30 cellular contexts compared by ENCODE assay signal in genomic region chr11:11366793-11367192, GRCh38. TPM values are rescaled to one million over a fixed set of nuclear protein-coding genes. Genes with fewer than 3 reads are reported as not detected.
A peak's percentile ranks its signal among the peaks of the same experiment; 100 is the strongest.
DNase-seq lines count a peak whose midpoint lies in the region; TF ChIP-seq lines count a peak whose summit lies in the region.
"Had no signal": no experiment of that assay in that cellular context is flagged by ENCODE, and none has a peak within 500 bp of the region (broad histone marks: within the 10 kb centered on the region; RNA-seq: fewer than 3 reads in every experiment).

No MANE protein-coding gene starts in this region.

- H3K36me3 Mint-ChIP-seq in MCF 10A (ENCODE audit: insufficient read depth, unreplicated experiment) (peaks cover 14% of the 10 kb centered on the region), type B pancreatic cell (no peaks in the 10 kb centered on the region)
- H3K36me3 Mint-ChIP-seq: CD14-positive monocyte; immature natural killer cell; stimulated activated effector memory CD8-positive, alpha-beta T cell treated with anti-CD3 and anti-CD28 coated beads, Interleukin-12 subunit alpha, Interleukin-12 subunit beta, amount 100 ng/mL, for 72 hours had no signal

- H3K9me3 Mint-ChIP-seq in MCF 10A (ENCODE audit: unreplicated experiment) (peaks cover 12% of the 10 kb centered on the region), type B pancreatic cell (no peaks in the 10 kb centered on the region)

- in situ Hi-C loops in mammary epithelial cell (cut with MboI; ENCODE audit: low sequenced_read_pairs in 2 of 2), result no loop called here

- H3K9ac ChIP-seq in mammary epithelial cell (ENCODE audit: insufficient read depth, low read length) (no peak overlapping the region), adipocyte (ENCODE audit: low read length) (no peak overlapping the region), mesendoderm (ENCODE audit: low read length) (no peak overlapping the region)

- H3K27me3 Mint-ChIP-seq in MCF 10A (ENCODE audit: insufficient read depth, unreplicated experiment) (no peaks in the 10 kb centered on the region), type B pancreatic cell (no peaks in the 10 kb centered on the region)

- H3K4ac ChIP-seq in mesendoderm (ENCODE audit: low read depth, low read length), result no peak overlapping the region

- H3K36me3 ChIP-seq in mammary epithelial cell (ENCODE audit: insufficient read depth, low read length) (peaks cover 7% of the 10 kb centered on the region), adipocyte (ENCODE audit: control insufficient read depth, insufficient read depth, low read length, severe bottlenecking) (no peaks in the 10 kb centered on the region), mesendoderm (ENCODE audit: control insufficient read depth, insufficient read depth, low read length) (no peaks in the 10 kb centered on the region)
- H3K36me3 ChIP-seq: esophagus squamous epithelium, pancreas, Peyer's patch had no signal

- no peak for TF ChIP-seq CTCF in MCF 10A (IDR thresholded peaks at IDR 0.05; ENCODE audit: unreplicated experiment)
- TF ChIP-seq CTCF in mammary epithelial cell (conservative IDR thresholded peaks at IDR 0.05 in 1 of 2, IDR thresholded peaks at IDR 0.05 in 1 of 2; ENCODE audit: extremely low read depth in 1 of 2, insufficient read depth in 1 of 2, low read depth in 1 of 2, low read length in 2 of 2), result no peak
- TF ChIP-seq CTCF in epithelial cell of esophagus (IDR thresholded peaks at IDR 0.05; ENCODE audit: insufficient read depth, low read depth, low read length, missing control alignments), result no peak
- TF ChIP-seq CTCF in type B pancreatic cell (conservative IDR thresholded peaks at IDR 0.05), result no peak

- dilution Hi-C loops in mammary epithelial cell (cut with HindIII; ENCODE audit: low sequenced_read_pairs), result no loop called here

- WGBS in mammary epithelial cell (ENCODE audit: low coverage, missing lambda C conversion rate), result 100% methylated on average over 1 of the region's 1 CpG
- WGBS in mesendoderm (ENCODE audit: extremely low coverage, insufficient coverage, low lambda C conversion rate), result no CpG with 5 or more reads among the region's 1 CpG

- H3K9me3 ChIP-seq in mammary epithelial cell (replicated peaks; ENCODE audit: insufficient read depth, low read length) (no peaks in the 10 kb centered on the region), adipocyte (ENCODE audit: control insufficient read depth, low read length) (peaks cover 12% of the 10 kb centered on the region)
- H3K9me3 ChIP-seq: esophagus squamous epithelium, pancreas, Peyer's patch had no signal

- no peaks in the 10 kb centered on the region for H3K79me2 ChIP-seq in mammary epithelial cell (ENCODE audit: insufficient read depth, low read length)
- H3K79me2 ChIP-seq in mesendoderm (ENCODE audit: control insufficient read depth, insufficient read depth, low read length), result no peaks in the 10 kb centered on the region

- H3K4me3 ChIP-seq in mammary epithelial cell (replicated peaks in 1 of 3; ENCODE audit: insufficient read depth in 1 of 3, low read depth in 2 of 3, low read length in 3 of 3) (no peak overlapping the region), adipocyte (ENCODE audit: low read length) (no peak overlapping the region), epithelial cell of esophagus (ENCODE audit: low read length) (no peak overlapping the region), mesendoderm (ENCODE audit: low read length) (no peak overlapping the region)
- H3K4me3 ChIP-seq: esophagus squamous epithelium, pancreas, Peyer's patch had no signal

- H3K18ac ChIP-seq in mesendoderm (ENCODE audit: low read length), result no peak overlapping the region

- H3K27ac ChIP-seq in mammary epithelial cell (ENCODE audit: insufficient read depth, low read depth, low read length) (no peak overlapping the region), mesendoderm (ENCODE audit: low read depth, low read length) (no peak overlapping the region)
- H3K27ac ChIP-seq: esophagus squamous epithelium, HL-60, pancreas, Peyer's patch had no signal

- intact Hi-C loops in MCF 10A (cut with micrococcal nuclease), result no loop called here
- intact Hi-C loops in mammary epithelial cell (cut with micrococcal nuclease), result no loop called here

- H3K27ac Mint-ChIP-seq in MCF 10A (ENCODE audit: low read depth, unreplicated experiment) (no peak overlapping the region), type B pancreatic cell (no peak overlapping the region)
- H3K27ac Mint-ChIP-seq: activated CD4-positive, alpha-beta T cell treated with anti-CD3 and anti-CD28 coated beads, Interleukin-2, amount 10 ng/mL, durations not matched to agents 7 days and 5 days; activated naive CD4-positive, alpha-beta T cell treated with anti-CD3 and anti-CD28 coated beads, Interleukin-2, amount 50 U/mL, for 72 hours; CD14-positive monocyte; endodermal cell; immature natural killer cell; stimulated activated effector memory CD8-positive, alpha-beta T cell treated with anti-CD3 and anti-CD28 coated beads, Interleukin-12 subunit alpha, Interleukin-12 subunit beta, amount 100 ng/mL, for 72 hours had no signal

- no peaks in the 10 kb centered on the region for H4K20me1 ChIP-seq in mammary epithelial cell (ENCODE audit: insufficient read depth, low read length)

- CTCF ChIA-PET in MCF 10A (lab: Yijun Ruan, JAX) (interaction anchor here (0.5 kb wide), 1 partner anchor 170 kb away, joined by 4 read pairs; no protein-coding TSS in a partner anchor), mammary epithelial cell (lab: Charles Lee; ENCODE audit: low non-redundant PET) (interaction anchor here (0.6 kb wide), 1 partner anchor 677 kb away, joined by 3 read pairs; no protein-coding TSS in a partner anchor)

- DNase-seq in MCF 10A (ENCODE audit: unreplicated experiment) (peak; percentile 17), mammary epithelial cell (no peak), adipocyte (ENCODE audit: low read depth) (peak; percentile 38), epithelial cell of esophagus (ENCODE audit: low read depth) (peak; percentile 17), NCI-H510A treated with DMSO at 0.1 percent for 48 hours (lab: John Stamatoyannopoulos, UW) (no peak), SIG-M5 (lab: John Stamatoyannopoulos, UW) (no peak), mesendoderm (no peak), type B pancreatic cell (ENCODE audit: extremely low spot score, unreplicated experiment) (no peak)
- DNase-seq: 8988T; activated CD4-positive, alpha-beta T cell treated with anti-CD3 and anti-CD28 coated beads, Interleukin-2, amount 10 ng/mL, durations not matched to agents 7 days and 5 days; activated effector memory CD4-positive, alpha-beta T cell treated with Interleukin-2 at 50 U/mL for 16 hours; activated T-cell treated with anti-CD3 and anti-CD28 coated beads, Interleukin-2, amount 50 U/mL, for 1 hour; anterior cingulate cortex; DND-41; endodermal cell; esophagus squamous epithelium; immature natural killer cell; left colon; MV-4-11; NCI-H1436; NCI-H2081 treated with DMSO at 0.1 percent for 48 hours; NCI-H2227 treated with DMSO at 0.1 percent for 48 hours; NCI-H748 treated with DMSO at 0.1 percent for 48 hours; pancreas; Peyer's patch; T1000 had no signal

- H3K4me3 Mint-ChIP-seq in MCF 10A (ENCODE audit: unreplicated experiment), result no peak overlapping the region
- H3K4me3 Mint-ChIP-seq in type B pancreatic cell, result no peak overlapping the region
- H3K4me3 Mint-ChIP-seq: activated CD4-positive, alpha-beta T cell treated with anti-CD3 and anti-CD28 coated beads, Interleukin-2, amount 10 ng/mL, durations not matched to agents 7 days and 5 days; CD14-positive monocyte; endodermal cell; immature natural killer cell; stimulated activated effector memory CD8-positive, alpha-beta T cell treated with anti-CD3 and anti-CD28 coated beads, Interleukin-12 subunit alpha, Interleukin-12 subunit beta, amount 100 ng/mL, for 72 hours had no signal

- H3K4me1 ChIP-seq in mammary epithelial cell (ENCODE audit: insufficient read depth, low read length), result no peaks in the 10 kb centered on the region
- H3K4me1 ChIP-seq in adipocyte (ENCODE audit: control insufficient read depth, insufficient read depth, low read length), result peaks cover 3% of the 10 kb centered on the region
- peaks cover 6% of the 10 kb centered on the region for H3K4me1 ChIP-seq in mesendoderm (ENCODE audit: control insufficient read depth, low read depth, low read length)
- H3K4me1 ChIP-seq: esophagus squamous epithelium, pancreas, Peyer's patch had no signal

- H3K4me1 Mint-ChIP-seq in MCF 10A (ENCODE audit: insufficient read depth, unreplicated experiment) (no peaks in the 10 kb centered on the region), type B pancreatic cell (ENCODE audit: unreplicated experiment) (no peaks in the 10 kb centered on the region)
- H3K4me1 Mint-ChIP-seq: activated CD4-positive, alpha-beta T cell treated with anti-CD3 and anti-CD28 coated beads, Interleukin-2, amount 10 ng/mL, durations not matched to agents 7 days and 5 days; immature natural killer cell; stimulated activated effector memory CD8-positive, alpha-beta T cell treated with anti-CD3 and anti-CD28 coated beads, Interleukin-12 subunit alpha, Interleukin-12 subunit beta, amount 100 ng/mL, for 72 hours had no signal

- no peak overlapping the region for H3K23ac ChIP-seq in mesendoderm (ENCODE audit: low read length)

- no TSS peak for BruUV-seq in MCF 10A (replicated peaks; lab: Mats Ljungman, UMichigan)
- BruUV-seq in mammary epithelial cell (replicated peaks; lab: Mats Ljungman, UMichigan), result no TSS peak

- H2BK15ac ChIP-seq in mesendoderm (replicated peaks; ENCODE audit: low read depth), result no peak overlapping the region

- H4K8ac ChIP-seq in mesendoderm (ENCODE audit: low read depth, low read length), result no peak overlapping the region

- no peak overlapping the region for H3K56ac ChIP-seq in mesendoderm (ENCODE audit: low read length)

- H2AK5ac ChIP-seq in mesendoderm (ENCODE audit: low read length), result no peak overlapping the region

- no peak overlapping the region for H2BK120ac ChIP-seq in mesendoderm (ENCODE audit: low read depth, low read length)

- no peaks in the 10 kb centered on the region for H3K79me1 ChIP-seq in mesendoderm (ENCODE audit: low read length)

- no peak overlapping the region for H2BK5ac ChIP-seq in mesendoderm (ENCODE audit: low read length)

- H3K4me2 ChIP-seq in mammary epithelial cell (ENCODE audit: insufficient read depth, low read depth, low read length) (no peak overlapping the region), mesendoderm (ENCODE audit: low read length) (no peak overlapping the region)

- POLR2A ChIA-PET in MCF 10A (lab: Yijun Ruan, JAX), result interaction anchor here (0.6 kb wide), 2 partner anchors 426 to 1770 kb away, joined by 3 read pairs; no protein-coding TSS in a partner anchor

- H4K5ac ChIP-seq in mesendoderm (ENCODE audit: low read length), result no peak overlapping the region

- no peaks in the 10 kb centered on the region for H3K27me3 ChIP-seq in mammary epithelial cell (ENCODE audit: insufficient read depth, low read length)
- H3K27me3 ChIP-seq in adipocyte (replicated peaks; ENCODE audit: control insufficient read depth, insufficient read depth, low read length), result no peaks in the 10 kb centered on the region
- H3K27me3 ChIP-seq in mesendoderm (ENCODE audit: insufficient read depth, low read length, poor library complexity), result no peaks in the 10 kb centered on the region
- H3K27me3 ChIP-seq: esophagus squamous epithelium, pancreas, Peyer's patch had no signal

- no peak overlapping the region for H2AFZ ChIP-seq in mammary epithelial cell (ENCODE audit: low read depth, low read length)

RNA-seq across cellular contexts. Expression of gene CSNK2A3, which starts 13.7 kb away (rescaled TPM):
- total RNA-seq in MCF 10A (2022), result 2.2 and 2.6 TPM in 2 replicates
- 1 to 10 TPM; 2.7 to 6.5 TPM for total RNA-seq in mammary epithelial cell
- 1.8 TPM for polyA plus RNA-seq in mammary epithelial cell
- 0.47 TPM for polyA minus RNA-seq in mammary epithelial cell
- polyA plus RNA-seq in mesendoderm (2013, experiment 1 of 2), result 3.2 TPM
- polyA plus RNA-seq in mesendoderm (2013, experiment 2 of 2), result 2.6 TPM
- total RNA-seq in type B pancreatic cell (ENCODE audit: low replicate concordance), result 0.69 and 0.75 TPM in 2 replicates

Comparison
In these comparisons a context has a peak if more than half of its experiments do, and no peak if none do; other contexts are left out.
1. DNase-seq: peak in MCF 10A (single experiment), adipocyte (single experiment) and epithelial cell of esophagus (single experiment); none in mammary epithelial cell (single experiment), NCI-H510A treated with DMSO at 0.1 percent for 48 hours (single experiment), SIG-M5 (single experiment), mesendoderm (single experiment) and type B pancreatic cell (single experiment).